Comparison of ENCODE assay signal across 1 cellular context in the genomic region with DNA sequence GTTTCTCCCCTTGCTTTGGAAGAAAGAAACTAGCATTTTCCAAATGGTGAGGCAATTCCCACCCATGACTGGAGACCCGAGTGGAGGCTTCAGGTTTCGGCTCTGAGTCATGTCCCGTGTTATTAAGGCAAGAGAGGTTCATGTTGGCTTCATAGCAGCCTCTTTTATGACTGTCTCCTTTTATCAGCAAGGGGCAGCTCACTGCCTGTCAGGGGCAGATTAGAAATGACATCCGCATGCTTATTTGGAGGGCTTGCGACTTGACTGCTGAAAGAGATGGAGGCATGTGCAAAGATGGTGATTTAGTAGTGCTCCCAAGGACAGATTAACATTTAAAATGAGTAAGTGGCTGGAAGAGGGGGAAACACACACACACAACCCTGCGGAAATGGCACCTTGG.
TF ChIP-seq lines count a peak whose summit lies in the region.

No MANE protein-coding gene starts in this region.

TF ChIP-seq in K562, 482 proteins besides CTCF, POLR2A, EP300 and RAD21 (continued from another document and continues in another):
- TF ChIP-seq, protein P1, sequence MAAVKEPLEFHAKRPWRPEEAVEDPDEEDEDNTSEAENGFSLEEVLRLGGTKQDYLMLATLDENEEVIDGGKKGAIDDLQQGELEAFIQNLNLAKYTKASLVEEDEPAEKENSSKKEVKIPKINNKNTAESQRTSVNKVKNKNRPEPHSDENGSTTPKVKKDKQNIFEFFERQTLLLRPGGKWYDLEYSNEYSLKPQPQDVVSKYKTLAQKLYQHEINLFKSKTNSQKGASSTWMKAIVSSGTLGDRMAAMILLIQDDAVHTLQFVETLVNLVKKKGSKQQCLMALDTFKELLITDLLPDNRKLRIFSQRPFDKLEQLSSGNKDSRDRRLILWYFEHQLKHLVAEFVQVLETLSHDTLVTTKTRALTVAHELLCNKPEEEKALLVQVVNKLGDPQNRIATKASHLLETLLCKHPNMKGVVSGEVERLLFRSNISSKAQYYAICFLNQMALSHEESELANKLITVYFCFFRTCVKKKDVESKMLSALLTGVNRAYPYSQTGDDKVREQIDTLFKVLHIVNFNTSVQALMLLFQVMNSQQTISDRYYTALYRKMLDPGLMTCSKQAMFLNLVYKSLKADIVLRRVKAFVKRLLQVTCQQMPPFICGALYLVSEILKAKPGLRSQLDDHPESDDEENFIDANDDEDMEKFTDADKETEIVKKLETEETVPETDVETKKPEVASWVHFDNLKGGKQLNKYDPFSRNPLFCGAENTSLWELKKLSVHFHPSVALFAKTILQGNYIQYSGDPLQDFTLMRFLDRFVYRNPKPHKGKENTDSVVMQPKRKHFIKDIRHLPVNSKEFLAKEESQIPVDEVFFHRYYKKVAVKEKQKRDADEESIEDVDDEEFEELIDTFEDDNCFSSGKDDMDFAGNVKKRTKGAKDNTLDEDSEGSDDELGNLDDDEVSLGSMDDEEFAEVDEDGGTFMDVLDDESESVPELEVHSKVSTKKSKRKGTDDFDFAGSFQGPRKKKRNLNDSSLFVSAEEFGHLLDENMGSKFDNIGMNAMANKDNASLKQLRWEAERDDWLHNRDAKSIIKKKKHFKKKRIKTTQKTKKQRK (IDR thresholded peaks at IDR 0.05; ENCODE audit: borderline replicate concordance, low read depth, low read length) = no peak
- TF ChIP-seq SOX6 (IDR thresholded peaks at IDR 0.05) (peak; percentile 97), ZNF212 (CRISPR knock-in tag; IDR thresholded peaks at IDR 0.05) (no peak), FOXJ3 (CRISPR knock-in tag; IDR thresholded peaks at IDR 0.05) (no peak), ZNF584 (CRISPR knock-in tag; IDR thresholded peaks at IDR 0.05; ENCODE audit: low read depth) (peak; percentile 94), ZNF311 (CRISPR knock-in tag; IDR thresholded peaks at IDR 0.05) (0 out of 2 replicates have a peak, but pooled peaks have one; percentile 26), ZNF589 (CRISPR knock-in tag; IDR thresholded peaks at IDR 0.05; ENCODE audit: low read depth) (peak; percentile 96), ZNF766 (CRISPR knock-in tag; conservative IDR thresholded peaks at IDR 0.05) (peak; percentile 79), TAL1 (IDR thresholded peaks at IDR 0.05) (peak; percentile 99), MXI1 (IDR thresholded peaks at IDR 0.05; ENCODE audit: low read depth, low read length) (peak; percentile 82; the same call in 1 of the 2 replicates), MAFK (IDR thresholded peaks at IDR 0.05; ENCODE audit: low read length) (no peak), TARDBP (IDR thresholded peaks at IDR 0.05) (peak; percentile 94), CBX5 (IDR thresholded peaks at IDR 0.05; ENCODE audit: borderline replicate concordance, low read depth) (0 out of 2 replicates have a peak, but pooled peaks have one; percentile 39), BHLHE40 (IDR thresholded peaks at IDR 0.05; ENCODE audit: low read length) (peak; percentile 94), HMGN3 (IDR thresholded peaks at IDR 0.05; ENCODE audit: borderline replicate concordance, extremely low read depth, insufficient read length, low read depth, low read length) (peak; percentile 85), CEBPG (CRISPR knock-in tag; IDR thresholded peaks at IDR 0.05) (peak; percentile 69), CEBPG (tag; conservative IDR thresholded peaks at IDR 0.05 in 1 of 2, IDR thresholded peaks at IDR 0.05 in 1 of 2) (peak in 1 of 2 experiments; percentile 69; a peak in 1 of 4 replicates), HNRNPLL (IDR thresholded peaks at IDR 0.05; ENCODE audit: low read depth, low read length, poor library complexity, severe bottlenecking) (no peak), CEBPB (tag; IDR thresholded peaks at IDR 0.05) (peak; percentile 60), GTF2F1 (IDR thresholded peaks at IDR 0.05; ENCODE audit: low read depth, low read length) (no peak), TEAD4 (IDR thresholded peaks at IDR 0.05; ENCODE audit: low read length) (peak; percentile 99), TEAD4 (CRISPR knock-in tag; IDR thresholded peaks at IDR 0.05; ENCODE audit: borderline replicate concordance) (no peak), TOE1 (IDR thresholded peaks at IDR 0.05; ENCODE audit: borderline replicate concordance) (peak; percentile 71; the same call in 1 of the 2 replicates), TOE1 (CRISPR knock-in tag; IDR thresholded peaks at IDR 0.05; ENCODE audit: borderline replicate concordance, low read depth) (no peak), CBX3 (IDR thresholded peaks at IDR 0.05; ENCODE audit: borderline replicate concordance in 1 of 2, low read length in 2 of 2) (peak in 1 of 2 experiments; percentile 86; a peak in 2 of 3 replicates), ILF3 (IDR thresholded peaks at IDR 0.05; ENCODE audit: borderline replicate concordance) (peak; percentile 91; the same call in 1 of the 2 replicates), ZNF778 (CRISPR knock-in tag; IDR thresholded peaks at IDR 0.05) (no peak), NFIC (IDR thresholded peaks at IDR 0.05) (peak; percentile 94), CXXC5 (CRISPR knock-in tag; IDR thresholded peaks at IDR 0.05) (peak; percentile 81), NBN (IDR thresholded peaks at IDR 0.05; ENCODE audit: low read depth) (peak; percentile 77), ZFP36 (IDR thresholded peaks at IDR 0.05; ENCODE audit: low read depth, low read length, partially characterized antibody) (peak; percentile 38), STAG1 (CRISPR knock-in tag; IDR thresholded peaks at IDR 0.05; ENCODE audit: borderline replicate concordance) (no peak)
- TF ChIP-seq, protein P2, sequence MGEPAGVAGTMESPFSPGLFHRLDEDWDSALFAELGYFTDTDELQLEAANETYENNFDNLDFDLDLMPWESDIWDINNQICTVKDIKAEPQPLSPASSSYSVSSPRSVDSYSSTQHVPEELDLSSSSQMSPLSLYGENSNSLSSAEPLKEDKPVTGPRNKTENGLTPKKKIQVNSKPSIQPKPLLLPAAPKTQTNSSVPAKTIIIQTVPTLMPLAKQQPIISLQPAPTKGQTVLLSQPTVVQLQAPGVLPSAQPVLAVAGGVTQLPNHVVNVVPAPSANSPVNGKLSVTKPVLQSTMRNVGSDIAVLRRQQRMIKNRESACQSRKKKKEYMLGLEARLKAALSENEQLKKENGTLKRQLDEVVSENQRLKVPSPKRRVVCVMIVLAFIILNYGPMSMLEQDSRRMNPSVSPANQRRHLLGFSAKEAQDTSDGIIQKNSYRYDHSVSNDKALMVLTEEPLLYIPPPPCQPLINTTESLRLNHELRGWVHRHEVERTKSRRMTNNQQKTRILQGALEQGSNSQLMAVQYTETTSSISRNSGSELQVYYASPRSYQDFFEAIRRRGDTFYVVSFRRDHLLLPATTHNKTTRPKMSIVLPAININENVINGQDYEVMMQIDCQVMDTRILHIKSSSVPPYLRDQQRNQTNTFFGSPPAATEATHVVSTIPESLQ (CRISPR knock-in tag; IDR thresholded peaks at IDR 0.05) = no peak
- TF ChIP-seq, protein P3, sequence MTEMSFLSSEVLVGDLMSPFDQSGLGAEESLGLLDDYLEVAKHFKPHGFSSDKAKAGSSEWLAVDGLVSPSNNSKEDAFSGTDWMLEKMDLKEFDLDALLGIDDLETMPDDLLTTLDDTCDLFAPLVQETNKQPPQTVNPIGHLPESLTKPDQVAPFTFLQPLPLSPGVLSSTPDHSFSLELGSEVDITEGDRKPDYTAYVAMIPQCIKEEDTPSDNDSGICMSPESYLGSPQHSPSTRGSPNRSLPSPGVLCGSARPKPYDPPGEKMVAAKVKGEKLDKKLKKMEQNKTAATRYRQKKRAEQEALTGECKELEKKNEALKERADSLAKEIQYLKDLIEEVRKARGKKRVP (CRISPR knock-in tag; IDR thresholded peaks at IDR 0.05) = 0 out of 2 replicates have a peak, but pooled peaks have one; percentile 50
- TF ChIP-seq, protein P4, sequence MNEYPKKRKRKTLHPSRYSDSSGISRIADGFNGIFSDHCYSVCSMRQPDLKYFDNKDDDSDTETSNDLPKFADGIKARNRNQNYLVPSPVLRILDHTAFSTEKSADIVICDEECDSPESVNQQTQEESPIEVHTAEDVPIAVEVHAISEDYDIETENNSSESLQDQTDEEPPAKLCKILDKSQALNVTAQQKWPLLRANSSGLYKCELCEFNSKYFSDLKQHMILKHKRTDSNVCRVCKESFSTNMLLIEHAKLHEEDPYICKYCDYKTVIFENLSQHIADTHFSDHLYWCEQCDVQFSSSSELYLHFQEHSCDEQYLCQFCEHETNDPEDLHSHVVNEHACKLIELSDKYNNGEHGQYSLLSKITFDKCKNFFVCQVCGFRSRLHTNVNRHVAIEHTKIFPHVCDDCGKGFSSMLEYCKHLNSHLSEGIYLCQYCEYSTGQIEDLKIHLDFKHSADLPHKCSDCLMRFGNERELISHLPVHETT (CRISPR knock-in tag; conservative IDR thresholded peaks at IDR 0.05 in 1 of 2, IDR thresholded peaks at IDR 0.05 in 1 of 2) = peak in 1 of 2 experiments; percentile 79; a peak in 2 of 4 replicates
- TF ChIP-seq, protein P5, sequence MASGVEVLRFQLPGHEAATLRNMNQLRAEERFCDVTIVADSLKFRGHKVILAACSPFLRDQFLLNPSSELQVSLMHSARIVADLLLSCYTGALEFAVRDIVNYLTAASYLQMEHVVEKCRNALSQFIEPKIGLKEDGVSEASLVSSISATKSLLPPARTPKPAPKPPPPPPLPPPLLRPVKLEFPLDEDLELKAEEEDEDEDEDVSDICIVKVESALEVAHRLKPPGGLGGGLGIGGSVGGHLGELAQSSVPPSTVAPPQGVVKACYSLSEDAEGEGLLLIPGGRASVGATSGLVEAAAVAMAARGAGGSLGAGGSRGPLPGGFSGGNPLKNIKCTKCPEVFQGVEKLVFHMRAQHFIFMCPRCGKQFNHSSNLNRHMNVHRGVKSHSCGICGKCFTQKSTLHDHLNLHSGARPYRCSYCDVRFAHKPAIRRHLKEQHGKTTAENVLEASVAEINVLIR (CRISPR knock-in tag; IDR thresholded peaks at IDR 0.05) = no peak
- TF ChIP-seq, protein P6, sequence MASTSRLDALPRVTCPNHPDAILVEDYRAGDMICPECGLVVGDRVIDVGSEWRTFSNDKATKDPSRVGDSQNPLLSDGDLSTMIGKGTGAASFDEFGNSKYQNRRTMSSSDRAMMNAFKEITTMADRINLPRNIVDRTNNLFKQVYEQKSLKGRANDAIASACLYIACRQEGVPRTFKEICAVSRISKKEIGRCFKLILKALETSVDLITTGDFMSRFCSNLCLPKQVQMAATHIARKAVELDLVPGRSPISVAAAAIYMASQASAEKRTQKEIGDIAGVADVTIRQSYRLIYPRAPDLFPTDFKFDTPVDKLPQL (IDR thresholded peaks at IDR 0.05; ENCODE audit: extremely low read depth, insufficient read length) = no peak
- TF ChIP-seq, protein P7, sequence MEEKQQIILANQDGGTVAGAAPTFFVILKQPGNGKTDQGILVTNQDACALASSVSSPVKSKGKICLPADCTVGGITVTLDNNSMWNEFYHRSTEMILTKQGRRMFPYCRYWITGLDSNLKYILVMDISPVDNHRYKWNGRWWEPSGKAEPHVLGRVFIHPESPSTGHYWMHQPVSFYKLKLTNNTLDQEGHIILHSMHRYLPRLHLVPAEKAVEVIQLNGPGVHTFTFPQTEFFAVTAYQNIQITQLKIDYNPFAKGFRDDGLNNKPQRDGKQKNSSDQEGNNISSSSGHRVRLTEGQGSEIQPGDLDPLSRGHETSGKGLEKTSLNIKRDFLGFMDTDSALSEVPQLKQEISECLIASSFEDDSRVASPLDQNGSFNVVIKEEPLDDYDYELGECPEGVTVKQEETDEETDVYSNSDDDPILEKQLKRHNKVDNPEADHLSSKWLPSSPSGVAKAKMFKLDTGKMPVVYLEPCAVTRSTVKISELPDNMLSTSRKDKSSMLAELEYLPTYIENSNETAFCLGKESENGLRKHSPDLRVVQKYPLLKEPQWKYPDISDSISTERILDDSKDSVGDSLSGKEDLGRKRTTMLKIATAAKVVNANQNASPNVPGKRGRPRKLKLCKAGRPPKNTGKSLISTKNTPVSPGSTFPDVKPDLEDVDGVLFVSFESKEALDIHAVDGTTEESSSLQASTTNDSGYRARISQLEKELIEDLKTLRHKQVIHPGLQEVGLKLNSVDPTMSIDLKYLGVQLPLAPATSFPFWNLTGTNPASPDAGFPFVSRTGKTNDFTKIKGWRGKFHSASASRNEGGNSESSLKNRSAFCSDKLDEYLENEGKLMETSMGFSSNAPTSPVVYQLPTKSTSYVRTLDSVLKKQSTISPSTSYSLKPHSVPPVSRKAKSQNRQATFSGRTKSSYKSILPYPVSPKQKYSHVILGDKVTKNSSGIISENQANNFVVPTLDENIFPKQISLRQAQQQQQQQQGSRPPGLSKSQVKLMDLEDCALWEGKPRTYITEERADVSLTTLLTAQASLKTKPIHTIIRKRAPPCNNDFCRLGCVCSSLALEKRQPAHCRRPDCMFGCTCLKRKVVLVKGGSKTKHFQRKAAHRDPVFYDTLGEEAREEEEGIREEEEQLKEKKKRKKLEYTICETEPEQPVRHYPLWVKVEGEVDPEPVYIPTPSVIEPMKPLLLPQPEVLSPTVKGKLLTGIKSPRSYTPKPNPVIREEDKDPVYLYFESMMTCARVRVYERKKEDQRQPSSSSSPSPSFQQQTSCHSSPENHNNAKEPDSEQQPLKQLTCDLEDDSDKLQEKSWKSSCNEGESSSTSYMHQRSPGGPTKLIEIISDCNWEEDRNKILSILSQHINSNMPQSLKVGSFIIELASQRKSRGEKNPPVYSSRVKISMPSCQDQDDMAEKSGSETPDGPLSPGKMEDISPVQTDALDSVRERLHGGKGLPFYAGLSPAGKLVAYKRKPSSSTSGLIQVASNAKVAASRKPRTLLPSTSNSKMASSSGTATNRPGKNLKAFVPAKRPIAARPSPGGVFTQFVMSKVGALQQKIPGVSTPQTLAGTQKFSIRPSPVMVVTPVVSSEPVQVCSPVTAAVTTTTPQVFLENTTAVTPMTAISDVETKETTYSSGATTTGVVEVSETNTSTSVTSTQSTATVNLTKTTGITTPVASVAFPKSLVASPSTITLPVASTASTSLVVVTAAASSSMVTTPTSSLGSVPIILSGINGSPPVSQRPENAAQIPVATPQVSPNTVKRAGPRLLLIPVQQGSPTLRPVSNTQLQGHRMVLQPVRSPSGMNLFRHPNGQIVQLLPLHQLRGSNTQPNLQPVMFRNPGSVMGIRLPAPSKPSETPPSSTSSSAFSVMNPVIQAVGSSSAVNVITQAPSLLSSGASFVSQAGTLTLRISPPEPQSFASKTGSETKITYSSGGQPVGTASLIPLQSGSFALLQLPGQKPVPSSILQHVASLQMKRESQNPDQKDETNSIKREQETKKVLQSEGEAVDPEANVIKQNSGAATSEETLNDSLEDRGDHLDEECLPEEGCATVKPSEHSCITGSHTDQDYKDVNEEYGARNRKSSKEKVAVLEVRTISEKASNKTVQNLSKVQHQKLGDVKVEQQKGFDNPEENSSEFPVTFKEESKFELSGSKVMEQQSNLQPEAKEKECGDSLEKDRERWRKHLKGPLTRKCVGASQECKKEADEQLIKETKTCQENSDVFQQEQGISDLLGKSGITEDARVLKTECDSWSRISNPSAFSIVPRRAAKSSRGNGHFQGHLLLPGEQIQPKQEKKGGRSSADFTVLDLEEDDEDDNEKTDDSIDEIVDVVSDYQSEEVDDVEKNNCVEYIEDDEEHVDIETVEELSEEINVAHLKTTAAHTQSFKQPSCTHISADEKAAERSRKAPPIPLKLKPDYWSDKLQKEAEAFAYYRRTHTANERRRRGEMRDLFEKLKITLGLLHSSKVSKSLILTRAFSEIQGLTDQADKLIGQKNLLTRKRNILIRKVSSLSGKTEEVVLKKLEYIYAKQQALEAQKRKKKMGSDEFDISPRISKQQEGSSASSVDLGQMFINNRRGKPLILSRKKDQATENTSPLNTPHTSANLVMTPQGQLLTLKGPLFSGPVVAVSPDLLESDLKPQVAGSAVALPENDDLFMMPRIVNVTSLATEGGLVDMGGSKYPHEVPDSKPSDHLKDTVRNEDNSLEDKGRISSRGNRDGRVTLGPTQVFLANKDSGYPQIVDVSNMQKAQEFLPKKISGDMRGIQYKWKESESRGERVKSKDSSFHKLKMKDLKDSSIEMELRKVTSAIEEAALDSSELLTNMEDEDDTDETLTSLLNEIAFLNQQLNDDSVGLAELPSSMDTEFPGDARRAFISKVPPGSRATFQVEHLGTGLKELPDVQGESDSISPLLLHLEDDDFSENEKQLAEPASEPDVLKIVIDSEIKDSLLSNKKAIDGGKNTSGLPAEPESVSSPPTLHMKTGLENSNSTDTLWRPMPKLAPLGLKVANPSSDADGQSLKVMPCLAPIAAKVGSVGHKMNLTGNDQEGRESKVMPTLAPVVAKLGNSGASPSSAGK (IDR thresholded peaks at IDR 0.05) = peak; percentile 58; the same call in 1 of the 2 replicates
